Comparison of ENCODE assay signal across 20 cellular contexts in the genomic region with DNA sequence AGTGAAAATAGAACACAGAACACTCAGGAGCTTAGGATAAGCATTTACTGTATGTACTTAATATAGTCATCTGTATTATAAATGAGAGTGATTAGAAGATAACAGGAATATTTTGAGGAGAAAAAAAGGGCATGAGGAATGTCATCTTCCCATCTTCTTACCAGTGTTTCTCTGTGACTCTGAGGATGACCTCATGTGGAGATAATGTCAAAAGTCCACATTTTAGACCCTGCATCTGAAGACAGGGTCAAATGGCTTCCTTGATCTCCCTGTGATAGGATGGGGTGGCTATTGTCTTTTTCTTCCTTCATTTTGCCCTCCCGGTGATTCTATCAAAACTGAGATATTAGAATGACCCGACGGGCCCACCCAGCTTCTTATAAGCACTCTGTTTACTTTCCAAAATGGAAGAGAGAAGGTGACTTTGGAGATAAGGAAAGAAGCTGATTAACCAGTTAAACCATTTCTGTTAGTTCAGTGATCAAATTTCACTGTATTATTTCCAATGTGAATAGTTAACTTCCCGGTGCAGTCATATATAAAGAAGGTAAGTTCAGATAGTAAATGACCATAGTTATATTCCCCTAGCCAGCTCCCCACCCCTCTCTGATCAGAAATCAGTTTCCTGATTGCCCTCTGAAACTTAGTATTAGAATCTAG.
"Had no signal": no experiment of that assay in that cellular context is flagged by ENCODE, and none has a peak within 500 bp of the region (broad histone marks: within the 10 kb centered on the region; RNA-seq: fewer than 3 reads in every experiment).

No MANE protein-coding gene starts in this region.

- H3K36me3 Mint-ChIP-seq: activated naive CD8-positive, alpha-beta T cell treated with anti-CD3 and anti-CD28 coated beads for 36 hours; WTC11 had no signal

- DNase-seq: activated CD4-positive, alpha-beta T cell treated with anti-CD3 and anti-CD28 coated beads for 36 hours; activated CD4-positive, alpha-beta T cell treated with anti-CD3 and anti-CD28 coated beads, Interleukin-2, amount 50 U/mL, for 48 hours; activated naive CD8-positive, alpha-beta T cell treated with anti-CD3 and anti-CD28 coated beads for 36 hours; activated T-cell treated with anti-CD3 and anti-CD28 coated beads for 4 hours; amniotic stem cell; effector CD8-positive, alpha-beta T cell; heart left ventricle; kidney; psoas muscle; right cardiac atrium; stimulated activated CD4-positive, alpha-beta T cell treated with anti-CD3 and anti-CD28 coated beads, Interleukin-2, amount 100 ng/mL, for 24 hours; stimulated activated naive CD4-positive, alpha-beta T cell treated with Interleukin-2 at 50 U/mL for 16 hours; thyroid gland had no signal

- H3K9me3 ChIP-seq: gastroesophageal sphincter, heart left ventricle, psoas muscle, thyroid gland, vagina had no signal

- H3K27ac ChIP-seq: gastroesophageal sphincter, heart left ventricle, psoas muscle, thyroid gland, vagina had no signal

- H3K4me1 Mint-ChIP-seq: activated CD4-positive, alpha-beta T cell treated with anti-CD3 and anti-CD28 coated beads for 36 hours; activated naive CD8-positive, alpha-beta T cell treated with anti-CD3 and anti-CD28 coated beads for 36 hours had no signal

- H3K4me1 ChIP-seq: gastroesophageal sphincter, heart left ventricle, psoas muscle, thyroid gland, vagina had no signal

- H3K9me3 Mint-ChIP-seq: activated naive CD8-positive, alpha-beta T cell treated with anti-CD3 and anti-CD28 coated beads for 36 hours; activated T-helper 1 cell treated with anti-CD3 and anti-CD28 coated beads, Interleukin-12 subunit alpha, Interleukin-12 subunit beta, Interleukin-2, Interleukin-4 antibody, amounts not matched to agents 30 ng/mL and 10 ng/mL and 1 ng/mL, durations not matched to agents 14 hours and 24 hours and 36 hours; WTC11 had no signal

- H3K4me3 ChIP-seq: gastroesophageal sphincter, heart left ventricle, lung, psoas muscle, thyroid gland, vagina had no signal

- ATAC-seq: activated CD4-positive, alpha-beta T cell treated with anti-CD3 and anti-CD28 coated beads for 36 hours; esophagus mucosa; gastroesophageal sphincter; heart left ventricle; left lobe of liver; psoas muscle; right cardiac atrium; WTC11 had no signal

- H3K27me3 ChIP-seq: gastroesophageal sphincter, heart left ventricle, thyroid gland, vagina had no signal

- H3K4me3 Mint-ChIP-seq: activated CD4-positive, alpha-beta T cell treated with anti-CD3 and anti-CD28 coated beads for 36 hours; activated naive CD8-positive, alpha-beta T cell treated with anti-CD3 and anti-CD28 coated beads for 36 hours; activated T-helper 1 cell treated with anti-CD3 and anti-CD28 coated beads, Interleukin-12 subunit alpha, Interleukin-12 subunit beta, Interleukin-2, Interleukin-4 antibody, amounts not matched to agents 30 ng/mL and 10 ng/mL and 1 ng/mL, durations not matched to agents 14 hours and 24 hours and 36 hours; WTC11 had no signal

- H3K27ac Mint-ChIP-seq: activated CD4-positive, alpha-beta T cell treated with anti-CD3 and anti-CD28 coated beads for 36 hours; activated naive CD8-positive, alpha-beta T cell treated with anti-CD3 and anti-CD28 coated beads for 36 hours; activated T-helper 1 cell treated with anti-CD3 and anti-CD28 coated beads, Interleukin-12 subunit alpha, Interleukin-12 subunit beta, Interleukin-2, Interleukin-4 antibody, amounts not matched to agents 30 ng/mL and 10 ng/mL and 1 ng/mL, durations not matched to agents 14 hours and 24 hours and 36 hours; WTC11 had no signal

- H3K36me3 ChIP-seq: gastroesophageal sphincter, heart left ventricle, thyroid gland, vagina had no signal
